Comparison of ENCODE assay signal across 8 cellular contexts in the genomic region with DNA sequence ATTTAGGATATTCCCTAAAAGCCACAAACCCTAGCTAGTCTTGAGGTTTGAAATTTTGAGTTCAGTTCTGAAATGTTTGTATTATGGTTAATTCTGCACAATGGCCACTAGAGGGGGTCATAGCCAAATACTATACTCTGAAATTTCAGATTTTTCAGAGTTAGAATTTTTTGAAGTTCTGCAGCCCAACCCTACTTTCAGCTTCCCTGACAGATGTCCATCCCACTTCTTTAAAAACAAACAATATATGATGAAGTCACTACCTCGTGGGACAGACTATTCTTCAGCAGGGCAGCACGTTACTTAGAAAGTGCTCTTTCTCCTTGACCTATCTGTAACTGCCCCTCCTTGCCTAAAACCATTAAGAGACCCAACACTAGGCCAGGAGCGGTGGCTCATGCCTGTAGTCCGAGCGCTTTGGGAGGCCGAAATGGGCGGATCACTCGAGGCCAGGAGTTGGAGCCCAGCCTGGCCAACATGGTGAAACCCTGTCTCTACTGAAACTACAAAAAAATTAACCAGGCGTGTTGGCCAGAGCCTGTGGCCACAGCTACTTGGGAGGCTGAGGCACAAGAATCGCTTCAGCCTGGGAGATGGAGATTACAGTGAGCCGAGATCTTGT. TPM values are rescaled to one million over a fixed set of nuclear protein-coding genes. Genes with fewer than 3 reads are reported as not detected.
DNase-seq lines count a peak whose midpoint lies in the region; ATAC-seq and TF ChIP-seq lines count a peak whose summit lies in the region.

No MANE protein-coding gene starts in this region.

- intact Hi-C loops in ovary (cut with DNase I): loop anchor here in 3 of 4 donors (5.0 kb wide), 2 partner anchors 289 to 294 kb away; no protein-coding TSS in a partner anchor

- no peaks in the 10 kb centered on the region for H4K20me1 ChIP-seq in KMS-11 (ENCODE audit: insufficient read depth)

- H3K4me3 Mint-ChIP-seq in activated T-cell treated with anti-CD3 and anti-CD28 coated beads, Interleukin-2, amount 50 U/mL, for 24 hours: no peak overlapping the region

- no peaks in the 10 kb centered on the region for H3K4me1 Mint-ChIP-seq in activated T-cell treated with anti-CD3 and anti-CD28 coated beads, Interleukin-2, amount 50 U/mL, for 24 hours (ENCODE audit: low read depth)

- no peaks in the 10 kb centered on the region for H3K79me2 ChIP-seq in KMS-11 (ENCODE audit: insufficient read depth, low read depth)

- no peaks in the 10 kb centered on the region for H3K9me3 ChIP-seq in ovary

- H3K27ac ChIP-seq in KMS-11: no peak overlapping the region
- no peak overlapping the region for H3K27ac ChIP-seq in ovary

- H3K4me2 ChIP-seq in KMS-11: peak overlapping the region; percentile 13; the same call in 1 of the 2 replicates

- H2AFZ ChIP-seq in KMS-11 (ENCODE audit: low read depth): peak overlapping the region; percentile 39

- no peaks in the 10 kb centered on the region for H3K36me3 ChIP-seq in KMS-11 (ENCODE audit: insufficient read depth)
- H3K36me3 ChIP-seq in ovary: no peaks in the 10 kb centered on the region

- peaks cover 6% of the 10 kb centered on the region for H3K4me1 ChIP-seq in KMS-11 (ENCODE audit: low read depth, poor library complexity, severe bottlenecking)
- no peaks in the 10 kb centered on the region for H3K4me1 ChIP-seq in ovary (ENCODE audit: insufficient read depth)

- H3K9ac ChIP-seq in KMS-11: no peak overlapping the region

- ATAC-seq in SK-N-SH treated with all-trans-retinoic acid at 6 μM for 48 hours (peak; percentile 77), GM21723 (IDR thresholded peaks at IDR 0.05; ENCODE audit: unreplicated experiment) (no peak)

- no peaks in the 10 kb centered on the region for H3K9me3 Mint-ChIP-seq in activated T-cell treated with anti-CD3 and anti-CD28 coated beads, Interleukin-2, amount 50 U/mL, for 24 hours

- WGBS in ovary, 3 donors: 40 to 50% (median 46%) methylated on average over 11 of the region's 11 CpGs

- TF ChIP-seq CTCF in KMS-11 (conservative IDR thresholded peaks at IDR 0.05; ENCODE audit: low read depth, low read length): peak; percentile 92
- peak; percentile 68 for TF ChIP-seq CTCF in fibroblast of mammary gland (conservative IDR thresholded peaks at IDR 0.05; ENCODE audit: control insufficient read depth, insufficient read depth, low read depth, low read length)
- TF ChIP-seq CTCF in ovary (IDR thresholded peaks at IDR 0.05): peak in 2 of 3 donors; percentile 61 to 63

- no peaks in the 10 kb centered on the region for H3K27me3 Mint-ChIP-seq in activated T-cell treated with anti-CD3 and anti-CD28 coated beads, Interleukin-2, amount 50 U/mL, for 24 hours

- no peak overlapping the region for H3K27ac Mint-ChIP-seq in activated T-cell treated with anti-CD3 and anti-CD28 coated beads, Interleukin-2, amount 50 U/mL, for 24 hours

- TF ChIP-seq EP300 in ovary (IDR thresholded peaks at IDR 0.05): no peak

- peak; percentile 38 for DNase-seq in NCI-H510A treated with DMSO at 0.1 percent for 48 hours (lab: John Stamatoyannopoulos, UW)
- DNase-seq in NCI-H510A (lab: John Stamatoyannopoulos, UW): no peak
- peak; percentile 38 for DNase-seq in fibroblast of mammary gland (ENCODE audit: low read depth)
- DNase-seq in ovary: no peak
- no peak for DNase-seq in activated T-cell treated with anti-CD3 and anti-CD28 coated beads, Interleukin-2, amount 50 U/mL, for 24 hours

- H3K36me3 Mint-ChIP-seq in activated T-cell treated with anti-CD3 and anti-CD28 coated beads, Interleukin-2, amount 50 U/mL, for 24 hours (ENCODE audit: low read depth): no peaks in the 10 kb centered on the region

- H3K27me3 ChIP-seq in KMS-11 (ENCODE audit: insufficient read depth, low read depth) (no peaks in the 10 kb centered on the region), ovary (no peaks in the 10 kb centered on the region)

- no peak overlapping the region for H3K4me3 ChIP-seq in KMS-11 (IDR thresholded peaks at IDR 0.05; ENCODE audit: insufficient read depth, low read depth, low read length)
- H3K4me3 ChIP-seq in fibroblast of mammary gland (ENCODE audit: control insufficient read depth, low read depth, low read length): no peak overlapping the region
- no peak overlapping the region for H3K4me3 ChIP-seq in ovary

- TF ChIP-seq POLR2A in ovary (IDR thresholded peaks at IDR 0.05): no peak

TF ChIP-seq in SK-N-SH treated with all-trans-retinoic acid at 6 μM for 48 hours, 23 proteins besides CTCF, POLR2A, EP300 and RAD21:
- TF ChIP-seq BACH2 (CRISPR knock-in tag; IDR thresholded peaks at IDR 0.05; ENCODE audit: borderline replicate concordance) (no peak), TOX (CRISPR knock-in tag; IDR thresholded peaks at IDR 0.05; ENCODE audit: borderline replicate concordance) (no peak), RARB (CRISPR knock-in tag; IDR thresholded peaks at IDR 0.05) (no peak), ZFP3 (CRISPR knock-in tag; IDR thresholded peaks at IDR 0.05) (no peak), ZFP30 (CRISPR knock-in tag; IDR thresholded peaks at IDR 0.05) (no peak), ZNF8 (CRISPR knock-in tag; IDR thresholded peaks at IDR 0.05) (no peak), OSR1 (CRISPR knock-in tag; IDR thresholded peaks at IDR 0.05) (no peak), ZNF565 (CRISPR knock-in tag; conservative IDR thresholded peaks at IDR 0.05; ENCODE audit: low read depth) (no peak)
- TF ChIP-seq, protein P1, sequence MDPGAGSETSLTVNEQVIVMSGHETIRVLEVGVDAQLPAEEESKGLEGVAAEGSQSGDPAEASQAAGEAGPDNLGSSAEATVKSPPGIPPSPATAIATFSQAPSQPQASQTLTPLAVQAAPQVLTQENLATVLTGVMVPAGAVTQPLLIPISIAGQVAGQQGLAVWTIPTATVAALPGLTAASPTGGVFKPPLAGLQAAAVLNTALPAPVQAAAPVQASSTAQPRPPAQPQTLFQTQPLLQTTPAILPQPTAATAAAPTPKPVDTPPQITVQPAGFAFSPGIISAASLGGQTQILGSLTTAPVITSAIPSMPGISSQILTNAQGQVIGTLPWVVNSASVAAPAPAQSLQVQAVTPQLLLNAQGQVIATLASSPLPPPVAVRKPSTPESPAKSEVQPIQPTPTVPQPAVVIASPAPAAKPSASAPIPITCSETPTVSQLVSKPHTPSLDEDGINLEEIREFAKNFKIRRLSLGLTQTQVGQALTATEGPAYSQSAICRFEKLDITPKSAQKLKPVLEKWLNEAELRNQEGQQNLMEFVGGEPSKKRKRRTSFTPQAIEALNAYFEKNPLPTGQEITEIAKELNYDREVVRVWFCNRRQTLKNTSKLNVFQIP (CRISPR knock-in tag; IDR thresholded peaks at IDR 0.05; ENCODE audit: borderline replicate concordance, low read depth): no peak

RNA-seq across cellular contexts. Expression of gene PAPOLG, which starts 48.2 kb away (rescaled TPM):
- total RNA-seq in ovary: 10 to 100 TPM; 14.1 to 18.4 (median 16.7) TPM
- 10 to 100 TPM in 1 of 2 donors, 1 to 10 TPM in 1; 8.0 to 15.5 TPM for polyA plus RNA-seq in ovary

Comparison
In these comparisons a context has a peak if more than half of its experiments do, and no peak if none do; other contexts are left out.
1. DNase-seq: peak in NCI-H510A treated with DMSO at 0.1 percent for 48 hours (single experiment) and fibroblast of mammary gland (single experiment); none in NCI-H510A (single experiment), ovary (0 of 5) and activated T-cell treated with anti-CD3 and anti-CD28 coated beads, Interleukin-2, amount 50 U/mL, for 24 hours (single experiment).
2. Peak in every context shown above with its lines, with median percentiles within 50 percentile points of each other: CTCF ChIP-seq.